In genomic region chr7:130793855-130794618, GRCh38 we compare ENCODE assay signal across 13 cellular contexts.
A peak's percentile ranks its signal among the peaks of the same experiment; 100 is the strongest.
DNase-seq lines count a peak whose midpoint lies in the region; ATAC-seq and TF ChIP-seq lines count a peak whose summit lies in the region.
"Had no signal": no experiment of that assay in that cellular context is flagged by ENCODE, and none has a peak within 500 bp of the region (broad histone marks: within the 10 kb centered on the region; RNA-seq: fewer than 3 reads in every experiment).

No MANE protein-coding gene starts in this region.

- H3K36me3 ChIP-seq in Panc1 (ENCODE audit: control insufficient read depth, insufficient read depth, low read length) (no peaks in the 10 kb centered on the region), endodermal cell (ENCODE audit: control insufficient read depth, insufficient read depth, low read length) (no peaks in the 10 kb centered on the region), ovary (no peaks in the 10 kb centered on the region), left ventricle myocardium inferior (no peaks in the 10 kb centered on the region)
- H3K36me3 ChIP-seq: prostate gland had no signal

- no peak overlapping the region for H3K27ac Mint-ChIP-seq in endodermal cell
- H3K27ac Mint-ChIP-seq: activated CD4-positive, alpha-beta T cell treated with anti-CD3 and anti-CD28 coated beads for 36 hours; activated naive CD4-positive, alpha-beta T cell treated with anti-CD3 and anti-CD28 coated beads, Interleukin-2, amount 10 ng/mL, durations not matched to agents 7 days and 5 days had no signal

- DNase-seq in Panc1 (ENCODE audit: low read depth, low spot score), result no peak
- no peak for DNase-seq in endodermal cell
- peak in 4 of 5 donors; percentile 25 to 42 (median 34) for DNase-seq in ovary
- no peak for DNase-seq in AML-193 (lab: John Stamatoyannopoulos, UW)
- no peak for DNase-seq in cardiac septum (ENCODE audit: low spot score)
- DNase-seq in left ventricle myocardium inferior, result no peak
- DNase-seq: activated CD4-positive, alpha-beta T cell treated with anti-CD3 and anti-CD28 coated beads for 36 hours; activated naive CD4-positive, alpha-beta T cell treated with anti-CD3 and anti-CD28 coated beads, Interleukin-2, amount 10 ng/mL, durations not matched to agents 7 days and 5 days; DMS53; left cardiac atrium had no signal

- WGBS in endodermal cell (ENCODE audit: insufficient coverage in 1 of 2, insufficient read length in 1 of 2), 2 experiments, result 85 to 91% methylated on average over 4 to 9 of the region's 9 CpGs
- 52 to 62% (median 60%) methylated on average over 9 of the region's 9 CpGs for WGBS in ovary, 3 donors

- H3K36me3 Mint-ChIP-seq in endodermal cell (ENCODE audit: low read depth), result no peaks in the 10 kb centered on the region
- H3K36me3 Mint-ChIP-seq: activated naive CD4-positive, alpha-beta T cell treated with anti-CD3 and anti-CD28 coated beads, Interleukin-2, amount 10 ng/mL, durations not matched to agents 7 days and 5 days had no signal

- H3K27ac ChIP-seq in C4-2B, result no peak overlapping the region
- H3K27ac ChIP-seq in Panc1 (ENCODE audit: low read length), result no peak overlapping the region
- H3K27ac ChIP-seq in endodermal cell (ENCODE audit: low read depth, low read length), result no peak overlapping the region
- H3K27ac ChIP-seq in ovary, result no peak overlapping the region
- H3K27ac ChIP-seq in left ventricle myocardium inferior (replicated peaks), result no peak overlapping the region
- H3K27ac ChIP-seq: prostate gland had no signal

- peaks cover 5% of the 10 kb centered on the region for H3K9me3 Mint-ChIP-seq in endodermal cell
- H3K9me3 Mint-ChIP-seq: activated naive CD4-positive, alpha-beta T cell treated with anti-CD3 and anti-CD28 coated beads, Interleukin-2, amount 10 ng/mL, durations not matched to agents 7 days and 5 days had no signal

- TF ChIP-seq EP300 in ovary (IDR thresholded peaks at IDR 0.05), result no peak

- peaks cover 3% of the 10 kb centered on the region for H3K27me3 Mint-ChIP-seq in endodermal cell (ENCODE audit: insufficient read depth)
- H3K27me3 Mint-ChIP-seq: activated naive CD4-positive, alpha-beta T cell treated with anti-CD3 and anti-CD28 coated beads, Interleukin-2, amount 10 ng/mL, durations not matched to agents 7 days and 5 days had no signal

- no peaks in the 10 kb centered on the region for H3K9me3 ChIP-seq in Panc1 (ENCODE audit: control insufficient read depth, insufficient read depth, low read depth, low read length)
- H3K9me3 ChIP-seq in endodermal cell (ENCODE audit: control insufficient read depth, low read length), result no peaks in the 10 kb centered on the region
- no peaks in the 10 kb centered on the region for H3K9me3 ChIP-seq in ovary
- H3K9me3 ChIP-seq in left ventricle myocardium inferior (replicated peaks), result peaks cover 5% of the 10 kb centered on the region
- H3K9me3 ChIP-seq: prostate gland had no signal

- no peaks in the 10 kb centered on the region for H3K27me3 ChIP-seq in Panc1 (ENCODE audit: control insufficient read depth, insufficient read depth, low read length)
- H3K27me3 ChIP-seq in endodermal cell (ENCODE audit: control insufficient read depth, insufficient read depth, low read length, poor library complexity, severe bottlenecking), result no peaks in the 10 kb centered on the region
- no peaks in the 10 kb centered on the region for H3K27me3 ChIP-seq in ovary
- H3K27me3 ChIP-seq in left ventricle myocardium inferior (ENCODE audit: low read depth), result peaks cover 3% of the 10 kb centered on the region

- H3K4me1 ChIP-seq in Panc1 (ENCODE audit: control insufficient read depth, insufficient read depth, low read length) (no peaks in the 10 kb centered on the region), endodermal cell (ENCODE audit: control insufficient read depth, insufficient read depth, low read length) (no peaks in the 10 kb centered on the region), ovary (ENCODE audit: insufficient read depth) (no peaks in the 10 kb centered on the region), left ventricle myocardium inferior (no peaks in the 10 kb centered on the region)
- H3K4me1 ChIP-seq: prostate gland had no signal

- in situ Hi-C loops in Panc1 (cut with HindIII; ENCODE audit: low pct_unique_long_range_greater_than_20kb, low sequenced_read_pairs), result no loop called here

- H3K4me3 ChIP-seq in Panc1 (ENCODE audit: low read depth in 2 of 2, low read length in 2 of 2), result peak overlapping the region in 1 of 2 experiments; percentile 17; a peak in 1 of 4 replicates
- H3K4me3 ChIP-seq in endodermal cell (ENCODE audit: low read length), result no peak overlapping the region
- no peak overlapping the region for H3K4me3 ChIP-seq in ovary
- H3K4me3 ChIP-seq in left ventricle myocardium inferior, result no peak overlapping the region
- H3K4me3 ChIP-seq: prostate gland had no signal

- CTCF ChIA-PET in Panc1 (lab: Charles Lee), result no interaction called here

- no TSS peak for BruUV-seq in Panc1 (replicated peaks; lab: Mats Ljungman, UMichigan)

- intact Hi-C loops in Panc1 (cut with micrococcal nuclease; ENCODE audit: unreplicated experiment), result no loop called here
- intact Hi-C loops in ovary (cut with DNase I), result no loop called here
- intact Hi-C loops in cardiac septum (cut with DNase I), result no loop called here
- intact Hi-C loops in left ventricle myocardium inferior (cut with micrococcal nuclease), result no loop called here

- ATAC-seq in Panc1 (no peak), GM19397 (IDR thresholded peaks at IDR 0.05; ENCODE audit: unreplicated experiment) (no peak)
- ATAC-seq: activated CD4-positive, alpha-beta T cell treated with anti-CD3 and anti-CD28 coated beads for 36 hours; left cardiac atrium had no signal

- H3K4me3 Mint-ChIP-seq in endodermal cell, result no peak overlapping the region
- H3K4me3 Mint-ChIP-seq: activated CD4-positive, alpha-beta T cell treated with anti-CD3 and anti-CD28 coated beads for 36 hours; activated naive CD4-positive, alpha-beta T cell treated with anti-CD3 and anti-CD28 coated beads, Interleukin-2, amount 10 ng/mL, durations not matched to agents 7 days and 5 days had no signal

- POLR2A ChIA-PET in Panc1 (lab: Charles Lee), result no interaction called here

- H3K9ac ChIP-seq in endodermal cell (ENCODE audit: extremely low read depth, low read length, poor library complexity, severe bottlenecking), result no peak overlapping the region

- TF ChIP-seq CTCF in C4-2B (conservative IDR thresholded peaks at IDR 0.05) (peak; percentile 22; the same call in 1 of the 2 replicates), Panc1 (IDR thresholded peaks at IDR 0.05) (peak; percentile 32), endodermal cell (conservative IDR thresholded peaks at IDR 0.05) (peak; percentile 63), ovary (IDR thresholded peaks at IDR 0.05) (no peak), left ventricle myocardium inferior (IDR thresholded peaks at IDR 0.05; ENCODE audit: borderline replicate concordance) (no peak)

- H3K4me1 Mint-ChIP-seq in endodermal cell, result peaks cover 7% of the 10 kb centered on the region
- H3K4me1 Mint-ChIP-seq: activated CD4-positive, alpha-beta T cell treated with anti-CD3 and anti-CD28 coated beads for 36 hours; activated naive CD4-positive, alpha-beta T cell treated with anti-CD3 and anti-CD28 coated beads, Interleukin-2, amount 10 ng/mL, durations not matched to agents 7 days and 5 days had no signal

- no peak for TF ChIP-seq POLR2A in ovary (IDR thresholded peaks at IDR 0.05)

Comparison
In these comparisons a context has a peak if more than half of its experiments do, and no peak if none do; other contexts are left out.
1. CTCF ChIP-seq: peak in C4-2B (single experiment), Panc1 (single experiment) and endodermal cell (single experiment); none in ovary (0 of 3) and left ventricle myocardium inferior (single experiment).
2. DNase-seq: peak in ovary (4 of 5); none in Panc1 (single experiment), endodermal cell (single experiment), AML-193 (0 of 2), cardiac septum (single experiment) and left ventricle myocardium inferior (single experiment).